21 cellular contexts compared by ENCODE assay signal in the genomic region with DNA sequence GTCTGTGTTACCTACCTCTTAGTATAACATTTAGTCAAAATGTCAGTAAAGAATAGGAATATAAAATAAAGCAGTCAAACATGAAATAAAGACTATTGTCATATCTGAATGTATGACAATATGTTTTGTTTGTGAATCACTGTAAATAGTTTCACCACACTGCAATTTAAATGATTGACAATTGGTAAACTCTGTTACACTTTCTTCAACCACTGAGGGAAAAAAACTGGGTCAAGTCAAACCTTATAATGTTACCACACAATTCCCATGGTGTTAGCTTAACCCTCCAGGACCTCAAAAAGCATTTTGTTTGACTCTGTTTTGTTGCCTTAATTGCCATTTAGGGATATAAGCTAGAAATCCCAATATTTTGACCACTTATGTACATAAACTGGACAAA. TPM values are rescaled to one million over a fixed set of nuclear protein-coding genes. Genes with fewer than 3 reads are reported as not detected.
A peak's percentile ranks its signal among the peaks of the same experiment; 100 is the strongest.
DNase-seq lines count a peak whose midpoint lies in the region; ATAC-seq, FAIRE-seq and TF ChIP-seq lines count a peak whose summit lies in the region.
"Had no signal": no experiment of that assay in that cellular context is flagged by ENCODE, and none has a peak within 500 bp of the region (broad histone marks: within the 10 kb centered on the region; RNA-seq: fewer than 3 reads in every experiment).

No MANE protein-coding gene starts in this region.

- peaks cover under 1% of the 10 kb centered on the region for H3K27me3 Mint-ChIP-seq in endothelial cell (ENCODE audit: unreplicated experiment)

- no peak overlapping the region for H3K27ac ChIP-seq in mammary epithelial cell (ENCODE audit: insufficient read depth, low read depth, low read length)
- no peak overlapping the region for H3K27ac ChIP-seq in breast epithelium
- H3K27ac ChIP-seq in osteoblast (ENCODE audit: low read depth, low read length) = no peak overlapping the region
- H3K27ac ChIP-seq: 22Rv1, A549, BLaER1, GM23248 had no signal

- H2AFZ ChIP-seq in mammary epithelial cell (ENCODE audit: low read depth, low read length) (peak overlapping the region; percentile 1), osteoblast (ENCODE audit: low read length) (peak overlapping the region; percentile 5)
- H2AFZ ChIP-seq: GM23248 had no signal

- H3K4me1 Mint-ChIP-seq in endothelial cell (ENCODE audit: unreplicated experiment) = peaks cover 3% of the 10 kb centered on the region
- H3K4me1 Mint-ChIP-seq: CD14-positive monocyte; CD4-positive, alpha-beta memory T cell had no signal

- no peak overlapping the region for H3K27ac Mint-ChIP-seq in endothelial cell (ENCODE audit: unreplicated experiment)
- H3K27ac Mint-ChIP-seq: CD14-positive monocyte; CD4-positive, alpha-beta memory T cell had no signal

- no peak for TF ChIP-seq CTCF in mammary epithelial cell (conservative IDR thresholded peaks at IDR 0.05 in 1 of 2, IDR thresholded peaks at IDR 0.05 in 1 of 2; ENCODE audit: extremely low read depth in 1 of 2, insufficient read depth in 1 of 2, low read depth in 1 of 2, low read length in 2 of 2)
- TF ChIP-seq CTCF in breast epithelium (IDR thresholded peaks at IDR 0.05) = no peak
- no peak for TF ChIP-seq CTCF in bronchial epithelial cell (IDR thresholded peaks at IDR 0.05; ENCODE audit: insufficient read depth, low read length, severe bottlenecking)
- no peak for TF ChIP-seq CTCF in osteoblast (IDR thresholded peaks at IDR 0.05; ENCODE audit: extremely low read depth, low read depth, low read length)
- no peak for TF ChIP-seq CTCF in endothelial cell (IDR thresholded peaks at IDR 0.05; ENCODE audit: unreplicated experiment)

- dilution Hi-C loops in mammary epithelial cell (cut with HindIII; ENCODE audit: low sequenced_read_pairs) = no loop called here

- peak; percentile 21 for DNase-seq in mammary epithelial cell
- DNase-seq in breast epithelium (ENCODE audit: low spot score in 2 of 2) = no peak
- DNase-seq in bronchial epithelial cell (ENCODE audit: low read depth) = peak; percentile 33
- DNase-seq in osteoblast (ENCODE audit: insufficient read length, low spot score, missing footprints) = no peak
- no peak for DNase-seq in endothelial cell (ENCODE audit: low spot score)
- DNase-seq: CD4-positive, alpha-beta memory T cell; DMS153; DMS79; GDM1; GM23248 had no signal

- H3K79me2 ChIP-seq in mammary epithelial cell (ENCODE audit: insufficient read depth, low read length) (no peaks in the 10 kb centered on the region), osteoblast (ENCODE audit: insufficient read depth, low read length) (no peaks in the 10 kb centered on the region)

- no peak for TF ChIP-seq POLR2A in breast epithelium (IDR thresholded peaks at IDR 0.05)

- CTCF ChIA-PET in mammary epithelial cell (lab: Charles Lee; ENCODE audit: low non-redundant PET) = no interaction called here

- no peak overlapping the region for H3K4me3 ChIP-seq in mammary epithelial cell (replicated peaks in 1 of 3; ENCODE audit: insufficient read depth in 1 of 3, low read depth in 2 of 3, low read length in 3 of 3)
- H3K4me3 ChIP-seq in breast epithelium = no peak overlapping the region
- no peak overlapping the region for H3K4me3 ChIP-seq in bronchial epithelial cell (ENCODE audit: low read depth, low read length)
- H3K4me3 ChIP-seq in osteoblast (ENCODE audit: insufficient read depth, low read length) = no peak overlapping the region
- H3K4me3 ChIP-seq: A549, BLaER1, GM23248, HAP-1 had no signal

- no peaks in the 10 kb centered on the region for H3K9me3 ChIP-seq in mammary epithelial cell (replicated peaks; ENCODE audit: insufficient read depth, low read length)
- no peaks in the 10 kb centered on the region for H3K9me3 ChIP-seq in breast epithelium
- H3K9me3 ChIP-seq in osteoblast (ENCODE audit: low read depth, low read length) = no peaks in the 10 kb centered on the region
- H3K9me3 ChIP-seq: A549, BLaER1, HAP-1 had no signal

- H3K27me3 ChIP-seq in mammary epithelial cell (ENCODE audit: insufficient read depth, low read length) (no peaks in the 10 kb centered on the region), breast epithelium (no peaks in the 10 kb centered on the region), bronchial epithelial cell (ENCODE audit: control insufficient read depth, insufficient read depth, low read length) (no peaks in the 10 kb centered on the region), osteoblast (ENCODE audit: insufficient read depth, low read length) (no peaks in the 10 kb centered on the region)
- H3K27me3 ChIP-seq: BLaER1 had no signal

- H3K4me1 ChIP-seq in mammary epithelial cell (ENCODE audit: insufficient read depth, low read length) (no peaks in the 10 kb centered on the region), breast epithelium (no peaks in the 10 kb centered on the region), osteoblast (ENCODE audit: insufficient read depth, low read length) (no peaks in the 10 kb centered on the region)
- H3K4me1 ChIP-seq: A549, BLaER1, HAP-1 had no signal

- H3K36me3 ChIP-seq in mammary epithelial cell (ENCODE audit: insufficient read depth, low read length) (no peaks in the 10 kb centered on the region), breast epithelium (no peaks in the 10 kb centered on the region), bronchial epithelial cell (ENCODE audit: control insufficient read depth, insufficient read depth, low read length) (no peaks in the 10 kb centered on the region), osteoblast (ENCODE audit: insufficient read depth, low read length) (no peaks in the 10 kb centered on the region)
- H3K36me3 ChIP-seq: BLaER1, HAP-1 had no signal

- in situ Hi-C loops in mammary epithelial cell (cut with MboI; ENCODE audit: low sequenced_read_pairs in 2 of 2) = no loop called here

- BruUV-seq in mammary epithelial cell (replicated peaks; lab: Mats Ljungman, UMichigan) = no TSS peak

- H3K9me3 Mint-ChIP-seq in endothelial cell (ENCODE audit: unreplicated experiment) = no peaks in the 10 kb centered on the region
- H3K9me3 Mint-ChIP-seq: CD4-positive, alpha-beta memory T cell had no signal

- ATAC-seq in esophagus mucosa (no peak), GM18511 (IDR thresholded peaks at IDR 0.05; ENCODE audit: unreplicated experiment) (no peak), GM18519 (IDR thresholded peaks at IDR 0.05; ENCODE audit: low FRiP score, unreplicated experiment) (no peak)
- ATAC-seq: A549 had no signal

- H3K4me3 Mint-ChIP-seq in endothelial cell (ENCODE audit: unreplicated experiment) = no peak overlapping the region
- H3K4me3 Mint-ChIP-seq: CD14-positive monocyte; CD4-positive, alpha-beta memory T cell had no signal

- FAIRE-seq in bronchial epithelial cell (lab: Jason Lieb, UNC) = no peak
- FAIRE-seq: A549, GM12892, GM19239 had no signal

- H3K36me3 Mint-ChIP-seq in endothelial cell (ENCODE audit: low read depth, unreplicated experiment) = no peaks in the 10 kb centered on the region
- H3K36me3 Mint-ChIP-seq: CD14-positive monocyte; CD4-positive, alpha-beta memory T cell had no signal

- no peak overlapping the region for H3K9ac ChIP-seq in mammary epithelial cell (ENCODE audit: insufficient read depth, low read length)
- H3K9ac ChIP-seq: BLaER1, GM23248 had no signal

- intact Hi-C loops in mammary epithelial cell (cut with micrococcal nuclease) = no loop called here
- intact Hi-C loops in breast epithelium (cut with DNase I; ENCODE audit: low total_unique reads) = no loop called here

- H3K4me2 ChIP-seq in mammary epithelial cell (ENCODE audit: insufficient read depth, low read depth, low read length) (no peak overlapping the region), osteoblast (ENCODE audit: insufficient read depth, low read length) (no peak overlapping the region)
- H3K4me2 ChIP-seq: A549, BLaER1 had no signal

- H4K20me1 ChIP-seq in mammary epithelial cell (ENCODE audit: insufficient read depth, low read length) (no peaks in the 10 kb centered on the region), osteoblast (ENCODE audit: insufficient read depth, low read length) (no peaks in the 10 kb centered on the region)
- H4K20me1 ChIP-seq: BLaER1 had no signal

RNA-seq across cellular contexts. Expression of gene MMP13, which starts 10.5 kb away (rescaled TPM):
- under 1 TPM in 1 of 2 donors, not detected in 1; 0.35 TPM for total RNA-seq in mammary epithelial cell
- polyA plus RNA-seq in mammary epithelial cell = 0.06 TPM
- not detected for polyA minus RNA-seq in mammary epithelial cell
- not detected for total RNA-seq in breast epithelium
- total RNA-seq in bronchial epithelial cell = under 0.01 TPM in 1 of 2 replicates, not detected in the other
- total RNA-seq in osteoblast = 1.8 and 2.5 TPM in 2 replicates
- not detected for total RNA-seq in esophagus mucosa
- total RNA-seq in endothelial cell (ENCODE audit: unreplicated experiment) = not detected
- total RNA-seq: CD4-positive, alpha-beta memory T cell; GM23248; HT-29 had no signal
- polyA plus RNA-seq: A549; CD14-positive monocyte; CD4-positive, alpha-beta memory T cell; GM23248 had no signal

Comparison
In these comparisons a context has a peak if more than half of its experiments do, and no peak if none do; other contexts are left out.
1. DNase-seq: peak in mammary epithelial cell (single experiment) and bronchial epithelial cell (single experiment); none in breast epithelium (0 of 2), osteoblast (single experiment) and endothelial cell (single experiment).